ENCODE assay signal across 8 cellular contexts in genomic region chr3:9749663-9750555, GRCh38. TPM values are rescaled to one million over a fixed set of nuclear protein-coding genes. Genes with fewer than 3 reads are reported as not detected.
A peak's percentile ranks its signal among the peaks of the same experiment; 100 is the strongest.
DNase-seq lines count a peak whose midpoint lies in the region; ATAC-seq and TF ChIP-seq lines count a peak whose summit lies in the region.

Gene OGG1, plus strand, starts transcription at chr3:9749952. Its CDS starts 335 bp downstream, at chr3:9750287.

- H3K27me3 Mint-ChIP-seq in effector memory CD8-positive, alpha-beta T cell, result no peaks in the 10 kb centered on the region
- H3K27me3 Mint-ChIP-seq in memory B cell, result no peaks in the 10 kb centered on the region

- ATAC-seq in effector memory CD8-positive, alpha-beta T cell (replicated peaks), result peak; percentile 96
- peak; percentile 92 for ATAC-seq in memory B cell (ENCODE audit: low read depth)

- POLR2A ChIA-PET in activated CD8-positive, alpha-beta memory T cell treated with anti-CD3 and anti-CD28 coated beads for 36 hours (lab: Charles Lee), result interaction anchor here (0.6 to 2.1 kb wide), 9 partner anchors 13 to 192 kb away, joined by 3 to 6 read pairs (median 5); partner anchors contain the start of genes ARPC4 and CAMK1

- TF ChIP-seq CTCF in GM20000 (IDR thresholded peaks at IDR 0.05; ENCODE audit: extremely low read depth, missing control alignments), result no peak

- CTCF ChIA-PET in activated CD8-positive, alpha-beta memory T cell treated with anti-CD3 and anti-CD28 coated beads for 36 hours (lab: Charles Lee), result interaction anchor here (0.6 to 2.3 kb wide), 7 partner anchors 10 to 183 kb away, joined by 3 to 9 read pairs (median 4); partner anchors contain the start of gene CAMK1

- DNase-seq in CMK (ENCODE audit: low read depth), result peak; percentile 98
- peak; percentile 96 for DNase-seq in GM20000 (ENCODE audit: low spot score)
- DNase-seq in HT-29 (ENCODE audit: low spot score), result peak; percentile 96
- DNase-seq in NOMO-1 (lab: John Stamatoyannopoulos, UW; ENCODE audit: unreplicated experiment in 2 of 2), result peak; percentile 99
- peak; percentile 92 to 93 (median 92) for DNase-seq in effector memory CD8-positive, alpha-beta T cell
- peak; percentile 86 to 92 for DNase-seq in memory B cell (ENCODE audit: low spot score in 2 of 2)
- DNase-seq in stimulated activated CD8-positive, alpha-beta memory T cell treated with anti-CD3 and anti-CD28 coated beads, Interleukin-12 subunit alpha, Interleukin-12 subunit beta, amount 100 ng/mL, for 24 hours (ENCODE audit: extremely low read depth), result peak; percentile 91

- H3K27ac Mint-ChIP-seq in effector memory CD8-positive, alpha-beta T cell, result peak within 1 kb of the TSS; percentile 70 to 82
- H3K27ac Mint-ChIP-seq in memory B cell, result peak within 1 kb of the TSS; percentile 80

- peaks cover 50% of the 10 kb centered on the region for H3K36me3 Mint-ChIP-seq in effector memory CD8-positive, alpha-beta T cell (ENCODE audit: insufficient read depth)
- H3K36me3 Mint-ChIP-seq in memory B cell, result peaks cover 13% of the 10 kb centered on the region

- no peaks in the 10 kb centered on the region for H3K9me3 Mint-ChIP-seq in effector memory CD8-positive, alpha-beta T cell
- H3K9me3 Mint-ChIP-seq in memory B cell, result no peaks in the 10 kb centered on the region

- peak within 1 kb of the TSS; percentile 78 to 89 for H3K4me3 Mint-ChIP-seq in effector memory CD8-positive, alpha-beta T cell
- peak within 1 kb of the TSS; percentile 91 for H3K4me3 Mint-ChIP-seq in memory B cell

- peaks cover 31 to 39% of the 10 kb centered on the region in 2 donors for H3K4me1 Mint-ChIP-seq in effector memory CD8-positive, alpha-beta T cell (ENCODE audit: low read depth in 2 of 2)
- H3K4me1 Mint-ChIP-seq in memory B cell, result peaks cover 26% of the 10 kb centered on the region

RNA-seq across cellular contexts. Expression of gene OGG1, which starts in this region (rescaled TPM):
- total RNA-seq in HT-29 (2014; rRNA removed; shearing (Covaris generic)), result 29.3 and 31.2 TPM in 2 replicates
- total RNA-seq in activated CD8-positive, alpha-beta memory T cell treated with anti-CD3 and anti-CD28 coated beads for 36 hours, result 10 to 100 TPM; 35.3 to 38.6 TPM

Comparison
In these comparisons a context has a peak if more than half of its experiments do, and no peak if none do; other contexts are left out.
1. Peak in every context shown above with its lines: DNase-seq and ATAC-seq.